ENCODE assay signal across 15 cellular contexts in genomic region chr2:174629514-174629913, GRCh38. TPM values are rescaled to one million over a fixed set of nuclear protein-coding genes. Genes with fewer than 3 reads are reported as not detected.
DNase-seq lines count a peak whose midpoint lies in the region; ATAC-seq and TF ChIP-seq lines count a peak whose summit lies in the region.
"Had no signal": no experiment of that assay in that cellular context is flagged by ENCODE, and none has a peak within 500 bp of the region (broad histone marks: within the 10 kb centered on the region; RNA-seq: fewer than 3 reads in every experiment).

No MANE protein-coding gene starts in this region.

- TF ChIP-seq CTCF in breast epithelium (IDR thresholded peaks at IDR 0.05) (no peak), mammary epithelial cell (conservative IDR thresholded peaks at IDR 0.05 in 1 of 2, IDR thresholded peaks at IDR 0.05 in 1 of 2; ENCODE audit: extremely low read depth in 1 of 2, insufficient read depth in 1 of 2, low read depth in 1 of 2, low read length in 2 of 2) (no peak), GM10266 (IDR thresholded peaks at IDR 0.05; ENCODE audit: control insufficient read depth, insufficient read depth, low read depth, missing control alignments) (no peak)

- H3K9me3 ChIP-seq in breast epithelium (no peaks in the 10 kb centered on the region), mammary epithelial cell (replicated peaks; ENCODE audit: insufficient read depth, low read length) (no peaks in the 10 kb centered on the region)
- H3K9me3 ChIP-seq: vagina had no signal

- dilution Hi-C loops in mammary epithelial cell (cut with HindIII; ENCODE audit: low sequenced_read_pairs) = no loop called here

- H4K20me1 ChIP-seq in mammary epithelial cell (ENCODE audit: insufficient read depth, low read length) = no peaks in the 10 kb centered on the region

- H3K27me3 ChIP-seq in breast epithelium = no peaks in the 10 kb centered on the region
- peaks cover 3% of the 10 kb centered on the region for H3K27me3 ChIP-seq in mammary epithelial cell (ENCODE audit: insufficient read depth, low read length)
- H3K27me3 ChIP-seq: vagina had no signal

- peak overlapping the region; percentile 37 for H3K4me3 Mint-ChIP-seq in activated T-helper 2 cell treated with anti-CD3 and anti-CD28 coated beads, Interferon-gamma antibody, Interleukin-2, Interleukin-4, amounts not matched to agents 10 μg/mL and 5 μg/mL and 100 μg/mL, durations not matched to agents 14 hours and 24 hours and 36 hours (ENCODE audit: low read depth)
- H3K4me3 Mint-ChIP-seq in naive thymus-derived CD8-positive, alpha-beta T cell = peak overlapping the region; percentile 64 to 97 (median 94)

- no peak overlapping the region for H3K4me2 ChIP-seq in mammary epithelial cell (ENCODE audit: insufficient read depth, low read depth, low read length)

- H3K36me3 ChIP-seq in breast epithelium (no peaks in the 10 kb centered on the region), mammary epithelial cell (ENCODE audit: insufficient read depth, low read length) (no peaks in the 10 kb centered on the region)
- H3K36me3 ChIP-seq: vagina, WERI-Rb-1 had no signal

- H3K9me3 Mint-ChIP-seq in activated T-helper 2 cell treated with anti-CD3 and anti-CD28 coated beads, Interferon-gamma antibody, Interleukin-2, Interleukin-4, amounts not matched to agents 10 μg/mL and 5 μg/mL and 100 μg/mL, durations not matched to agents 14 hours and 24 hours and 36 hours = no peaks in the 10 kb centered on the region
- H3K9me3 Mint-ChIP-seq in naive thymus-derived CD8-positive, alpha-beta T cell = no peaks in the 10 kb centered on the region

- no peak overlapping the region for H2AFZ ChIP-seq in mammary epithelial cell (ENCODE audit: low read depth, low read length)

- H3K27ac ChIP-seq in breast epithelium (peak overlapping the region; percentile 37 to 80), mammary epithelial cell (ENCODE audit: insufficient read depth, low read depth, low read length) (no peak overlapping the region)
- H3K27ac ChIP-seq: vagina, WERI-Rb-1 had no signal

- 73% methylated on average over 6 of the region's 6 CpGs for WGBS in mammary epithelial cell (ENCODE audit: low coverage, missing lambda C conversion rate)

- H3K79me2 ChIP-seq in mammary epithelial cell (ENCODE audit: insufficient read depth, low read length) = no peaks in the 10 kb centered on the region

- H3K4me3 ChIP-seq in breast epithelium (no peak overlapping the region), mammary epithelial cell (replicated peaks in 1 of 3; ENCODE audit: insufficient read depth in 1 of 3, low read depth in 2 of 3, low read length in 3 of 3) (no peak overlapping the region)
- H3K4me3 ChIP-seq: vagina had no signal

- peak; percentile 39 to 54 for ATAC-seq in naive thymus-derived CD8-positive, alpha-beta T cell
- ATAC-seq: left ventricle myocardium superior, sciatic nerve had no signal

- intact Hi-C loops in breast epithelium (cut with DNase I; ENCODE audit: low total_unique reads) = no loop called here
- intact Hi-C loops in mammary epithelial cell (cut with micrococcal nuclease) = no loop called here
- intact Hi-C loops in activated T-helper 2 cell treated with anti-CD3 and anti-CD28 coated beads, Interferon-gamma antibody, Interleukin-2, Interleukin-4, amounts not matched to agents 10 μg/mL and 5 μg/mL and 100 μg/mL, durations not matched to agents 14 hours and 24 hours and 36 hours (cut with micrococcal nuclease) = no loop called here

- POLR2A ChIA-PET in naive thymus-derived CD8-positive, alpha-beta T cell (lab: Charles Lee) = interaction anchor here (0.9 to 1.6 kb wide), 4 partner anchors 30 to 52 kb away, joined by 3 to 4 read pairs (median 4); partner anchors contain the start of gene WIPF1

- no peak for DNase-seq in breast epithelium (ENCODE audit: low spot score in 2 of 2)
- no peak for DNase-seq in mammary epithelial cell
- no peak for DNase-seq in activated T-helper 2 cell treated with anti-CD3 and anti-CD28 coated beads, Interferon-gamma antibody, Interleukin-2, Interleukin-4, amounts not matched to agents 10 μg/mL and 5 μg/mL and 100 μg/mL, durations not matched to agents 14 hours and 24 hours and 36 hours (ENCODE audit: low spot score)
- DNase-seq in naive thymus-derived CD8-positive, alpha-beta T cell = peak in 4 of 10 donors; percentile 18 to 63 (median 30)
- no peak for DNase-seq in GM10266 (ENCODE audit: extremely low spot score)
- DNase-seq in C1 segment of cervical spinal cord (lab: John Stamatoyannopoulos, UW) = no peak
- DNase-seq in NCI-H146 (lab: John Stamatoyannopoulos, UW) = no peak
- DNase-seq: amniotic stem cell, Calu3, left ventricle myocardium superior, NCI-H187 treated with DMSO at 0.1 percent for 48 hours, RPMI8226, WERI-Rb-1 had no signal

- H3K36me3 Mint-ChIP-seq in activated T-helper 2 cell treated with anti-CD3 and anti-CD28 coated beads, Interferon-gamma antibody, Interleukin-2, Interleukin-4, amounts not matched to agents 10 μg/mL and 5 μg/mL and 100 μg/mL, durations not matched to agents 14 hours and 24 hours and 36 hours (ENCODE audit: low read depth) = peaks cover 87% of the 10 kb centered on the region
- peaks cover 0 to 72% (median 23%) of the 10 kb centered on the region in 3 donors for H3K36me3 Mint-ChIP-seq in naive thymus-derived CD8-positive, alpha-beta T cell

- H3K9ac ChIP-seq in mammary epithelial cell (ENCODE audit: insufficient read depth, low read length) = no peak overlapping the region

- H3K4me1 ChIP-seq in breast epithelium = no peaks in the 10 kb centered on the region
- H3K4me1 ChIP-seq in mammary epithelial cell (ENCODE audit: insufficient read depth, low read length) = no peaks in the 10 kb centered on the region

- CTCF ChIA-PET in mammary epithelial cell (lab: Charles Lee; ENCODE audit: low non-redundant PET) = no interaction called here

- in situ Hi-C loops in mammary epithelial cell (cut with MboI; ENCODE audit: low sequenced_read_pairs in 2 of 2) = no loop called here

- no peak for TF ChIP-seq POLR2A in breast epithelium (IDR thresholded peaks at IDR 0.05)

- H3K27me3 Mint-ChIP-seq in activated T-helper 2 cell treated with anti-CD3 and anti-CD28 coated beads, Interferon-gamma antibody, Interleukin-2, Interleukin-4, amounts not matched to agents 10 μg/mL and 5 μg/mL and 100 μg/mL, durations not matched to agents 14 hours and 24 hours and 36 hours (ENCODE audit: low read depth) = no peaks in the 10 kb centered on the region
- no peaks in the 10 kb centered on the region for H3K27me3 Mint-ChIP-seq in naive thymus-derived CD8-positive, alpha-beta T cell

- BruUV-seq in mammary epithelial cell (replicated peaks; lab: Mats Ljungman, UMichigan) = no TSS peak

- peaks cover 73% of the 10 kb centered on the region for H3K4me1 Mint-ChIP-seq in activated T-helper 2 cell treated with anti-CD3 and anti-CD28 coated beads, Interferon-gamma antibody, Interleukin-2, Interleukin-4, amounts not matched to agents 10 μg/mL and 5 μg/mL and 100 μg/mL, durations not matched to agents 14 hours and 24 hours and 36 hours (ENCODE audit: low read depth)
- H3K4me1 Mint-ChIP-seq in naive thymus-derived CD8-positive, alpha-beta T cell = peaks cover 48 to 83% (median 75%) of the 10 kb centered on the region in 4 donors

- peak overlapping the region; percentile 44 for H3K27ac Mint-ChIP-seq in activated T-helper 2 cell treated with anti-CD3 and anti-CD28 coated beads, Interferon-gamma antibody, Interleukin-2, Interleukin-4, amounts not matched to agents 10 μg/mL and 5 μg/mL and 100 μg/mL, durations not matched to agents 14 hours and 24 hours and 36 hours
- peak overlapping the region; percentile 34 to 96 (median 81) for H3K27ac Mint-ChIP-seq in naive thymus-derived CD8-positive, alpha-beta T cell

RNA-seq across cellular contexts. Expression of gene WIPF1, which starts 31.9 kb away (rescaled TPM):
- total RNA-seq in breast epithelium = 10 to 100 TPM; 17.6 to 43.2 (median 24.9) TPM
- total RNA-seq in mammary epithelial cell = 1 to 10 TPM in 1 of 2 donors, not detected in 1; 1.0 TPM
- 0.08 TPM for polyA plus RNA-seq in mammary epithelial cell
- polyA minus RNA-seq in mammary epithelial cell = not detected
- 281 and 287 TPM in 2 replicates for total RNA-seq in activated T-helper 2 cell treated with anti-CD3 and anti-CD28 coated beads, Interferon-gamma antibody, Interleukin-2, Interleukin-4, amounts not matched to agents 10 μg/mL and 5 μg/mL and 100 μg/mL, durations not matched to agents 14 hours and 24 hours and 36 hours
- total RNA-seq in naive thymus-derived CD8-positive, alpha-beta T cell = 100 to 1,000 TPM; 408 to 419 TPM
- 100 to 1,000 TPM in 2 of 3 donors, 10 to 100 TPM in 1; 97.5 to 116 (median 103) TPM for polyA plus RNA-seq in naive thymus-derived CD8-positive, alpha-beta T cell

Comparison
In these comparisons a context has a peak if more than half of its experiments do, and no peak if none do; other contexts are left out.
1. RNA of gene WIPF1, which starts 31.9 kb away (total RNA-seq): 408 to 419 TPM in naive thymus-derived CD8-positive, alpha-beta T cell, 281 to 287 TPM in activated T-helper 2 cell treated with anti-CD3 and anti-CD28 coated beads, Interferon-gamma antibody, Interleukin-2, Interleukin-4, amounts not matched to agents 10 μg/mL and 5 μg/mL and 100 μg/mL, durations not matched to agents 14 hours and 24 hours and 36 hours and 17.6 to 43.2 TPM in breast epithelium; 1.0 TPM in mammary epithelial cell; every median in the first group is over 4 times any median in the second.